ENCODE assay signal across 2 cellular contexts in genomic region chr17:42111901-42112551, GRCh38.
TF ChIP-seq lines count a peak whose summit lies in the region.

No MANE protein-coding gene starts in this region.

TF ChIP-seq in GM12878, 131 proteins besides CTCF, POLR2A, EP300 and RAD21:
- TF ChIP-seq SIN3A (IDR thresholded peaks at IDR 0.05; ENCODE audit: low read depth, low read length) (peak; percentile 46; the same call in 1 of the 2 replicates), ZBTB4 (CRISPR knock-in tag; IDR thresholded peaks at IDR 0.05) (no peak), RBBP5 (conservative IDR thresholded peaks at IDR 0.05) (no peak), MLLT1 (IDR thresholded peaks at IDR 0.05) (peak; percentile 23), NR2C1 (IDR thresholded peaks at IDR 0.05) (no peak), EED (IDR thresholded peaks at IDR 0.05; ENCODE audit: low read depth) (peak; percentile 24; the same call in 1 of the 2 replicates)

TF ChIP-seq in SK-N-SH, 30 proteins besides CTCF, POLR2A, EP300 and RAD21:
- no peak for TF ChIP-seq SIN3A (IDR thresholded peaks at IDR 0.05; ENCODE audit: borderline replicate concordance, low read depth, low read length)
- no peak for TF ChIP-seq TAF1 (IDR thresholded peaks at IDR 0.05; ENCODE audit: borderline replicate concordance, low read depth, low read length)
- TF ChIP-seq CHD2 (IDR thresholded peaks at IDR 0.05; ENCODE audit: low read length, partially characterized antibody), result no peak
- TF ChIP-seq USF2 (IDR thresholded peaks at IDR 0.05; ENCODE audit: borderline replicate concordance, low read depth, low read length), result no peak
- TF ChIP-seq FOSL2 (IDR thresholded peaks at IDR 0.05; ENCODE audit: borderline replicate concordance, low read depth), result no peak
- no peak for TF ChIP-seq ZBTB33 (IDR thresholded peaks at IDR 0.05; ENCODE audit: borderline replicate concordance, low read depth)
- no peak for TF ChIP-seq FOXM1 (IDR thresholded peaks at IDR 0.05; ENCODE audit: low read depth)
- no peak for TF ChIP-seq GABPA (IDR thresholded peaks at IDR 0.05; ENCODE audit: low read depth)
- no peak for TF ChIP-seq MEF2A (IDR thresholded peaks at IDR 0.05; ENCODE audit: borderline replicate concordance, low read depth)
- no peak for TF ChIP-seq NFIC (IDR thresholded peaks at IDR 0.05; ENCODE audit: borderline replicate concordance)
- TF ChIP-seq REST (IDR thresholded peaks at IDR 0.05; ENCODE audit: low read depth, low read length), result no peak
- TF ChIP-seq NRF1 (IDR thresholded peaks at IDR 0.05; ENCODE audit: low read depth, low read length), result no peak
- TF ChIP-seq GATA2 (CRISPR knock-in tag; IDR thresholded peaks at IDR 0.05), result no peak
- TF ChIP-seq PBX3 (IDR thresholded peaks at IDR 0.05), result no peak
- TF ChIP-seq EZH2phosphoT487 (IDR thresholded peaks at IDR 0.05; ENCODE audit: borderline replicate concordance, low read depth), result no peak
- TF ChIP-seq MAX (IDR thresholded peaks at IDR 0.05; ENCODE audit: low read depth), result no peak
- TF ChIP-seq POLR2AphosphoS5 (IDR thresholded peaks at IDR 0.05; ENCODE audit: low read depth, low read length), result no peak
- TF ChIP-seq USF1 (IDR thresholded peaks at IDR 0.05; ENCODE audit: borderline replicate concordance, low read depth), result no peak
- no peak for TF ChIP-seq TCF12 (IDR thresholded peaks at IDR 0.05)
